In the genomic region with DNA sequence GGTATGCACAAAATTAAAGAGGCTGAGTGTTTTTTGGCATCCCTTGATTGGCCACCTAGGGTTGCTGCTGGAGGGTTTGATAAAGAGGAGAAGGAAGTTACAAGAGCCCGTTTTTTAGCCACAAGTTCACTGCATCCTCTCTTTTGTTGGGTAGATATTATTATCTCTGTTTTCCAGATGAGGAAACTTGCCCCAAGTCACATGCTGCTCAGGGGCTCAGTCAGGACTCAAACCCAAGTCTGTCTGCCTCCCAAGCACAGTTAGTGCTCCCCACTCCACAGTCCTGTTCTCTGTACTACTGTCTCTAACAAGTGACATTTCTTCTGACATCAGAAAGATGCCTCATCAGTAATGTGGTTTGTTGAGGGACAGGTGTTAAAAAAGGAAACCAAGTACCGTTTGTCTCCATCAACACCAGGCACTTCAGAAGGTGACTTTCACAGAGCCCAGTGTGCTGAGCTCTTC, we compare ENCODE assay signal across 10 cellular contexts. TPM values are rescaled to one million over a fixed set of nuclear protein-coding genes. Genes with fewer than 3 reads are reported as not detected.
DNase-seq lines count a peak whose midpoint lies in the region; ATAC-seq and TF ChIP-seq lines count a peak whose summit lies in the region.
"Had no signal": no experiment of that assay in that cellular context is flagged by ENCODE, and none has a peak within 500 bp of the region (broad histone marks: within the 10 kb centered on the region; RNA-seq: fewer than 3 reads in every experiment).

No MANE protein-coding gene starts in this region.

- TF ChIP-seq CTCF in activated CD8-positive, alpha-beta T cell treated with anti-CD3 and anti-CD28 coated beads for 36 hours (IDR thresholded peaks at IDR 0.05): no peak
- TF ChIP-seq CTCF in natural killer cell (IDR thresholded peaks at IDR 0.05): no peak
- TF ChIP-seq CTCF in brain microvascular endothelial cell (IDR thresholded peaks at IDR 0.05; ENCODE audit: low read depth, low read length, missing control alignments): no peak

- peak; percentile 68 for ATAC-seq in activated CD8-positive, alpha-beta T cell treated with anti-CD3 and anti-CD28 coated beads for 36 hours
- peak; percentile 56 to 69 (median 60) for ATAC-seq in natural killer cell

- H3K27ac ChIP-seq in SJCRH30: no peak overlapping the region
- H3K27ac ChIP-seq in brain microvascular endothelial cell: no peak overlapping the region

- H3K27ac Mint-ChIP-seq in activated CD8-positive, alpha-beta T cell treated with anti-CD3 and anti-CD28 coated beads for 36 hours: peak overlapping the region; percentile 85
- peak overlapping the region; percentile 79 to 93 for H3K27ac Mint-ChIP-seq in natural killer cell

- peaks cover 9% of the 10 kb centered on the region for H3K36me3 Mint-ChIP-seq in activated CD8-positive, alpha-beta T cell treated with anti-CD3 and anti-CD28 coated beads for 36 hours (ENCODE audit: low read depth)
- no peaks in the 10 kb centered on the region for H3K36me3 Mint-ChIP-seq in natural killer cell

- no peaks in the 10 kb centered on the region for H3K36me3 ChIP-seq in SJCRH30
- no peaks in the 10 kb centered on the region for H3K36me3 ChIP-seq in brain microvascular endothelial cell (replicated peaks)

- CTCF ChIA-PET in activated CD8-positive, alpha-beta T cell treated with anti-CD3 and anti-CD28 coated beads for 36 hours (lab: Charles Lee): interaction anchor here (1.2 to 3.5 kb wide), 2 partner anchors 8 to 25 kb away, joined by 3 to 10 read pairs; no protein-coding TSS in a partner anchor

- H3K9me3 ChIP-seq in SJCRH30 (replicated peaks): no peaks in the 10 kb centered on the region

- peak; percentile 87 for DNase-seq in GF-D8 (lab: John Stamatoyannopoulos, UW)
- peak; percentile 81 for DNase-seq in KBM-7
- peak; percentile 55 for DNase-seq in activated CD8-positive, alpha-beta T cell treated with anti-CD3 and anti-CD28 coated beads for 36 hours
- DNase-seq in natural killer cell: peak; percentile 23
- no peak for DNase-seq in NOMO-1 treated with dmso at 0.1 percent for 144 hours (lab: John Stamatoyannopoulos, UW; ENCODE audit: unreplicated experiment)
- DNase-seq in SJCRH30: no peak
- no peak for DNase-seq in brain microvascular endothelial cell
- DNase-seq in posterior cingulate gyrus: no peak
- DNase-seq: hippocampal formation, NCI-H69 had no signal

- in situ Hi-C loops in KBM-7 (cut with MboI; ENCODE audit: low pct_unique_long_range_greater_than_20kb, low sequenced_read_pairs) (loop anchor here (25.0 kb wide), 1 partner anchor 292 kb away; no protein-coding TSS in a partner anchor), brain microvascular endothelial cell (cut with HindIII; ENCODE audit: low pct_ligation_motif_present, low sequenced_read_pairs) (no loop called here)

- H3K4me3 Mint-ChIP-seq in activated CD8-positive, alpha-beta T cell treated with anti-CD3 and anti-CD28 coated beads for 36 hours: peak overlapping the region; percentile 79
- H3K4me3 Mint-ChIP-seq in natural killer cell: peak overlapping the region; percentile 78

- no peaks in the 10 kb centered on the region for H3K27me3 Mint-ChIP-seq in activated CD8-positive, alpha-beta T cell treated with anti-CD3 and anti-CD28 coated beads for 36 hours
- H3K27me3 Mint-ChIP-seq in natural killer cell (ENCODE audit: low read depth in 2 of 2): peaks cover 5% of the 10 kb centered on the region in 2 donors

- H3K4me3 ChIP-seq in SJCRH30 (no peak overlapping the region), brain microvascular endothelial cell (ENCODE audit: low read depth, low read length) (no peak overlapping the region)

- peaks cover 18% of the 10 kb centered on the region for H3K4me1 ChIP-seq in SJCRH30

- POLR2A ChIA-PET in activated CD8-positive, alpha-beta T cell treated with anti-CD3 and anti-CD28 coated beads for 36 hours (lab: Charles Lee): interaction anchor here (0.6 to 3.5 kb wide), 6 partner anchors 18 to 530 kb away, joined by 3 to 22 read pairs (median 4); a partner anchor contains a TSS

- H3K9me3 Mint-ChIP-seq in activated CD8-positive, alpha-beta T cell treated with anti-CD3 and anti-CD28 coated beads for 36 hours: no peaks in the 10 kb centered on the region
- no peaks in the 10 kb centered on the region for H3K9me3 Mint-ChIP-seq in natural killer cell

- intact Hi-C loops in activated CD8-positive, alpha-beta T cell treated with anti-CD3 and anti-CD28 coated beads for 36 hours (cut with micrococcal nuclease): loop anchor here (10.0 kb wide), 1 partner anchor 310 kb away; no protein-coding TSS in a partner anchor
- intact Hi-C loops in natural killer cell (cut with micrococcal nuclease) (loop anchor here (2.0 to 10.0 kb wide), 3 partner anchors 68 to 180 kb away; a partner anchor contains a TSS), posterior cingulate gyrus (cut with DNase I) (no loop called here)

- H3K4me1 Mint-ChIP-seq in activated CD8-positive, alpha-beta T cell treated with anti-CD3 and anti-CD28 coated beads for 36 hours (ENCODE audit: low read depth): peaks cover 37% of the 10 kb centered on the region
- H3K4me1 Mint-ChIP-seq in natural killer cell: peaks cover 31 to 36% of the 10 kb centered on the region in 2 donors

- H3K27me3 ChIP-seq in SJCRH30 (no peaks in the 10 kb centered on the region), brain microvascular endothelial cell (replicated peaks) (no peaks in the 10 kb centered on the region)

RNA-seq across cellular contexts. Expression of a gene that starts 1.4 kb away (rescaled TPM):
- total RNA-seq in activated CD8-positive, alpha-beta T cell treated with anti-CD3 and anti-CD28 coated beads for 36 hours: 1 to 10 TPM; 8.3 to 9.4 TPM
- total RNA-seq in natural killer cell: 1 to 10 TPM; 3.5 to 4.4 (median 4.1) TPM
- total RNA-seq in SJCRH30 (2014; rRNA removed; shearing (Covaris generic)): 4.2 and 4.4 TPM in 2 replicates

RNA-seq across cellular contexts. Expression of a gene that starts 23.5 kb away (rescaled TPM):
- 10 to 100 TPM; 91.1 to 99.8 TPM for total RNA-seq in activated CD8-positive, alpha-beta T cell treated with anti-CD3 and anti-CD28 coated beads for 36 hours
- total RNA-seq in natural killer cell: 100 to 1,000 TPM; 101 to 115 (median 102) TPM
- 395 TPM in 2 replicates for total RNA-seq in SJCRH30 (2014; rRNA removed; shearing (Covaris generic))

Comparison
In these comparisons a context has a peak if more than half of its experiments do, and no peak if none do; other contexts are left out.
1. DNase-seq: peak in GF-D8 (single experiment), KBM-7 (single experiment), activated CD8-positive, alpha-beta T cell treated with anti-CD3 and anti-CD28 coated beads for 36 hours (single experiment) and natural killer cell (single experiment); none in NOMO-1 treated with dmso at 0.1 percent for 144 hours (single experiment), SJCRH30 (0 of 2), brain microvascular endothelial cell (single experiment) and posterior cingulate gyrus (0 of 10).